In the genomic region with DNA sequence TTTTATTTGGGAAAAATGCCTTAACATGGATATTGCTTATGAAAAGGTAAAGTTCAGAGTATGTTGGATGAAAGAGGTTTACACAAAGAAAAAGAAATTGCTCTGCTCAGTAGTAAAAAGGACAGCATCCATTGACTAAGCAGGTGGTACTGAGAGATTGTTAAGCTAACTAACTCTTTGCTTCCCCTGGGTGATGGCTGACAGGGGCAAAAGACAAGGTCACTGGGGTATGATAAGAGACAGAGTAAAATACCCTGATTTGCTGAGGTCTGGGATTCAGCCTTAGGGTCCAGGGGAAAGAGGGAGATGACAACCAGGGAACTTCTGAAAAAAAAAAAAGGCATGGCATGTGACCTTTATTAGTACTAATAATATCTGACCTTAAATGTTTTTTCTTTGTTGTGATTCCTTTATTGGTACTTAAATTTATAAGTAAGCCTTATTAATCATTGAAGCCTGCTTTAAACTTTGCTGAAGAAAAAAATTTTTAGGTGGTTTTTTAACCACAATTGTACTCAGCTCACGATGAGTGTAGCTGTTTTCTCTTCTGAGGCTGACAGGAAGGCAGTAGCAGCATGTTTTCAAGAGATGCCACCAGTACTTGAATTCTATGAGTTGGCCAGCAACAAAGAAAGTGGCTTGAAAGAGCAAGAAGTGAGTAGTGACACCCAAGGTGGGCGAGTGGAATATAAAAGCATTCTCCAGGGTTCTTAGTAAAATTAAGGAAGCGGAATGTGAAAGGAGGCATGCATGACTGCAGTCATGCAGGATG, we compare ENCODE assay signal across 29 cellular contexts. TPM values are rescaled to one million over a fixed set of nuclear protein-coding genes. Genes with fewer than 3 reads are reported as not detected.
A peak's percentile ranks its signal among the peaks of the same experiment; 100 is the strongest.
DNase-seq lines count a peak whose midpoint lies in the region; ATAC-seq, FAIRE-seq and TF ChIP-seq lines count a peak whose summit lies in the region.
"Had no signal": no experiment of that assay in that cellular context is flagged by ENCODE, and none has a peak within 500 bp of the region (broad histone marks: within the 10 kb centered on the region; RNA-seq: fewer than 3 reads in every experiment).

No MANE protein-coding gene starts in this region.

- H3K27me3 Mint-ChIP-seq in astrocyte (ENCODE audit: low read depth, unreplicated experiment) (peaks cover 2% of the 10 kb centered on the region), nephron progenitor cell (ENCODE audit: low read depth, poor library complexity) (no peaks in the 10 kb centered on the region)

- no peak overlapping the region for H2AFZ ChIP-seq in astrocyte (ENCODE audit: low read depth, low read length)
- H2AFZ ChIP-seq: PC-9 had no signal

- peak overlapping the region; percentile 11 for H3K4me2 ChIP-seq in astrocyte (ENCODE audit: low read length)
- H3K4me2 ChIP-seq: PC-9 had no signal

- no peaks in the 10 kb centered on the region for H3K79me2 ChIP-seq in astrocyte (ENCODE audit: insufficient read depth, low read length)

- no peak for FAIRE-seq in astrocyte (lab: Jason Lieb, UNC)
- FAIRE-seq: frontal cortex, GM12892, urothelium cell line had no signal

- H3K4me3 Mint-ChIP-seq in astrocyte (ENCODE audit: unreplicated experiment): no peak overlapping the region
- no peak overlapping the region for H3K4me3 Mint-ChIP-seq in nephron progenitor cell
- H3K4me3 Mint-ChIP-seq: activated CD8-positive, alpha-beta T cell treated with anti-CD3 and anti-CD28 coated beads, Interleukin-2, amount 10 ng/mL, durations not matched to agents 7 days and 5 days had no signal

- TF ChIP-seq EP300 in upper lobe of left lung (IDR thresholded peaks at IDR 0.05): no peak

- no peaks in the 10 kb centered on the region for H3K27me3 ChIP-seq in astrocyte (ENCODE audit: insufficient read depth, low read length)
- no peaks in the 10 kb centered on the region for H3K27me3 ChIP-seq in ascending aorta
- no peaks in the 10 kb centered on the region for H3K27me3 ChIP-seq in foreskin keratinocyte
- no peaks in the 10 kb centered on the region for H3K27me3 ChIP-seq in upper lobe of left lung
- H3K27me3 ChIP-seq: suprapubic skin had no signal

- H3K27ac Mint-ChIP-seq in astrocyte (ENCODE audit: unreplicated experiment): no peak overlapping the region
- H3K27ac Mint-ChIP-seq in nephron progenitor cell: peak overlapping the region; percentile 78
- H3K27ac Mint-ChIP-seq: activated CD8-positive, alpha-beta T cell treated with anti-CD3 and anti-CD28 coated beads, Interleukin-2, amount 10 ng/mL, durations not matched to agents 7 days and 5 days; activated naive CD4-positive, alpha-beta T cell treated with anti-CD3 and anti-CD28 coated beads, Interleukin-2, amount 50 U/mL, for 72 hours had no signal

- no peak for TF ChIP-seq POLR2A in upper lobe of left lung (IDR thresholded peaks at IDR 0.05)

- peak; percentile 51 for ATAC-seq in GM18511 (IDR thresholded peaks at IDR 0.05; ENCODE audit: unreplicated experiment)
- ATAC-seq in HG02759 (IDR thresholded peaks at IDR 0.05; ENCODE audit: unreplicated experiment): peak; percentile 78
- no peak for ATAC-seq in GM21529 (IDR thresholded peaks at IDR 0.05; ENCODE audit: unreplicated experiment)
- no peak for ATAC-seq in foreskin keratinocyte
- ATAC-seq in upper lobe of left lung (ENCODE audit: low FRiP score in 2 of 2): no peak
- ATAC-seq: activated CD8-positive, alpha-beta T cell treated with anti-CD3 and anti-CD28 coated beads, Interleukin-2, amount 10 ng/mL, durations not matched to agents 7 days and 5 days; activated naive CD4-positive, alpha-beta T cell treated with anti-CD3 and anti-CD28 coated beads, Interleukin-2, amount 50 U/mL, for 72 hours; esophagus mucosa; left lobe of liver; Right ventricle myocardium inferior; SK-N-SH treated with all-trans-retinoic acid at 6 μM for 48 hours had no signal

- H3K4me3 ChIP-seq in astrocyte (ENCODE audit: insufficient read depth, low read depth, low read length) (no peak overlapping the region), ascending aorta (no peak overlapping the region), upper lobe of left lung (no peak overlapping the region)
- H3K4me3 ChIP-seq: PC-9, prostate gland, suprapubic skin had no signal

- H3K9me3 ChIP-seq in astrocyte (ENCODE audit: insufficient read depth, low read depth, low read length): no peaks in the 10 kb centered on the region
- H3K9me3 ChIP-seq in ascending aorta: no peaks in the 10 kb centered on the region
- H3K9me3 ChIP-seq in upper lobe of left lung: no peaks in the 10 kb centered on the region
- H3K9me3 ChIP-seq: prostate gland, suprapubic skin had no signal

- TF ChIP-seq CTCF in astrocyte (IDR thresholded peaks at IDR 0.05; ENCODE audit: insufficient read depth, low read depth, low read length): no peak
- TF ChIP-seq CTCF in nephron progenitor cell (IDR thresholded peaks at IDR 0.05): no peak
- TF ChIP-seq CTCF in ascending aorta (IDR thresholded peaks at IDR 0.05): no peak
- TF ChIP-seq CTCF in foreskin keratinocyte (conservative IDR thresholded peaks at IDR 0.05): no peak
- TF ChIP-seq CTCF in upper lobe of left lung (IDR thresholded peaks at IDR 0.05): no peak

- DNase-seq in astrocyte (ENCODE audit: low read depth) (peak; percentile 51), nephron progenitor cell (no peak), ascending aorta (ENCODE audit: low spot score in 2 of 2) (no peak), foreskin keratinocyte (no peak), upper lobe of left lung (no peak)
- DNase-seq: activated CD8-positive, alpha-beta T cell treated with anti-CD3 and anti-CD28 coated beads, Interleukin-2, amount 10 ng/mL, durations not matched to agents 7 days and 5 days; anterior cingulate cortex; C1 segment of cervical spinal cord; caudate nucleus; cortex of kidney; NCI-H1092; NCI-H1930; NCI-H524 treated with DMSO at 0.1 percent for 48 hours; PC-9; stimulated activated CD4-positive, alpha-beta T cell treated with anti-CD3 and anti-CD28 coated beads, Interleukin-15, amount 100 ng/mL, for 24 hours; stimulated activated naive CD4-positive, alpha-beta T cell had no signal

- no peak overlapping the region for H3K27ac ChIP-seq in astrocyte (ENCODE audit: low read depth, low read length)
- no peak overlapping the region for H3K27ac ChIP-seq in ascending aorta
- H3K27ac ChIP-seq in foreskin keratinocyte: no peak overlapping the region
- no peak overlapping the region for H3K27ac ChIP-seq in upper lobe of left lung
- H3K27ac ChIP-seq: PC-9, prostate gland, suprapubic skin had no signal

- H3K9me3 Mint-ChIP-seq in astrocyte (ENCODE audit: unreplicated experiment) (peaks cover 3% of the 10 kb centered on the region), nephron progenitor cell (peaks cover 7% of the 10 kb centered on the region)
- H3K9me3 Mint-ChIP-seq: activated naive CD4-positive, alpha-beta T cell treated with anti-CD3 and anti-CD28 coated beads, Interleukin-2, amount 50 U/mL, for 72 hours had no signal

- H3K36me3 ChIP-seq in astrocyte (ENCODE audit: insufficient read depth, low read length): no peaks in the 10 kb centered on the region
- no peaks in the 10 kb centered on the region for H3K36me3 ChIP-seq in ascending aorta
- no peaks in the 10 kb centered on the region for H3K36me3 ChIP-seq in upper lobe of left lung
- H3K36me3 ChIP-seq: prostate gland, suprapubic skin had no signal

- H3K36me3 Mint-ChIP-seq in astrocyte (ENCODE audit: low read depth, unreplicated experiment) (no peaks in the 10 kb centered on the region), nephron progenitor cell (ENCODE audit: low read depth) (no peaks in the 10 kb centered on the region)
- H3K36me3 Mint-ChIP-seq: activated naive CD4-positive, alpha-beta T cell treated with anti-CD3 and anti-CD28 coated beads, Interleukin-2, amount 50 U/mL, for 72 hours had no signal

- WGBS in upper lobe of left lung, 2 donors: 69 to 77% methylated on average over 3 of the region's 3 CpGs

- H3K4me1 Mint-ChIP-seq in astrocyte (ENCODE audit: low read depth, unreplicated experiment) (peaks cover 3% of the 10 kb centered on the region), nephron progenitor cell (no peaks in the 10 kb centered on the region)

- intact Hi-C loops in ascending aorta (cut with DNase I): no loop called here

- H3K4me1 ChIP-seq in astrocyte (ENCODE audit: insufficient read depth, low read length) (no peaks in the 10 kb centered on the region), ascending aorta (no peaks in the 10 kb centered on the region), foreskin keratinocyte (no peaks in the 10 kb centered on the region), upper lobe of left lung (no peaks in the 10 kb centered on the region)
- H3K4me1 ChIP-seq: prostate gland, suprapubic skin had no signal

- no peaks in the 10 kb centered on the region for H4K20me1 ChIP-seq in astrocyte (ENCODE audit: insufficient read depth, low read length)

- no peak overlapping the region for H3K9ac ChIP-seq in astrocyte (ENCODE audit: low read length)

RNA-seq across cellular contexts. Expression of a gene that starts 43.7 kb away (rescaled TPM):
- total RNA-seq in astrocyte (15.9 and 21.7 TPM in 2 replicates), ascending aorta (13.2 TPM), foreskin keratinocyte (9.0 and 16.7 TPM in 2 replicates), upper lobe of left lung (10 to 100 TPM; 10.2 to 72.7 (median 36.6) TPM)
- polyA plus RNA-seq in foreskin keratinocyte: 1.8 and 4.3 TPM in 2 replicates
- total RNA-seq: activated CD8-positive, alpha-beta T cell treated with anti-CD3 and anti-CD28 coated beads, Interleukin-2, amount 10 ng/mL, durations not matched to agents 7 days and 5 days; activated naive CD4-positive, alpha-beta T cell treated with anti-CD3 and anti-CD28 coated beads, Interleukin-2, amount 50 U/mL, for 72 hours had no signal

Comparison
In these comparisons a context has a peak if more than half of its experiments do, and no peak if none do; other contexts are left out.
1. ATAC-seq: peak in GM18511 (single experiment) and HG02759 (single experiment); none in GM21529 (single experiment), foreskin keratinocyte (single experiment) and upper lobe of left lung (0 of 2).